ENCODE assay signal across 1 cellular context in genomic region chr19:1392407-1392806, GRCh38.
TF ChIP-seq lines count a peak whose summit lies in the region.

No MANE protein-coding gene starts in this region.

TF ChIP-seq in HepG2, 621 proteins besides CTCF, POLR2A, EP300 and RAD21:
- TF ChIP-seq AGO1 (IDR thresholded peaks at IDR 0.05; ENCODE audit: low read depth, low read length, poor library complexity, severe bottlenecking) = peak; percentile 61
- no peak for TF ChIP-seq ZNF44 (CRISPR knock-in tag; IDR thresholded peaks at IDR 0.05)
- no peak for TF ChIP-seq HMGXB4 (CRISPR knock-in tag; IDR thresholded peaks at IDR 0.05; ENCODE audit: borderline replicate concordance in 1 of 2, low read depth in 1 of 2)
- no peak for TF ChIP-seq ZMYM4 (CRISPR knock-in tag; IDR thresholded peaks at IDR 0.05)
- no peak for TF ChIP-seq GZF1 (CRISPR knock-in tag; IDR thresholded peaks at IDR 0.05)
- TF ChIP-seq SKIL (CRISPR knock-in tag; IDR thresholded peaks at IDR 0.05; ENCODE audit: borderline replicate concordance) = no peak
- no peak for TF ChIP-seq SMARCE1 (IDR thresholded peaks at IDR 0.05; ENCODE audit: borderline replicate concordance)
